In genomic region chr1:2633401-2633935, GRCh38 we compare ENCODE assay signal across 1 cellular context.
TF ChIP-seq lines count a peak whose summit lies in the region.

No MANE protein-coding gene starts in this region.

TF ChIP-seq in H1, 55 proteins besides CTCF, POLR2A, EP300 and RAD21 (continued from another document):
- no peak for TF ChIP-seq KDM1A (IDR thresholded peaks at IDR 0.05; ENCODE audit: borderline replicate concordance, low read length)
- TF ChIP-seq SP4 (IDR thresholded peaks at IDR 0.05; ENCODE audit: low read length): no peak
- TF ChIP-seq SIX5 (IDR thresholded peaks at IDR 0.05; ENCODE audit: low read depth, low read length): no peak
- TF ChIP-seq GTF2F1 (IDR thresholded peaks at IDR 0.05; ENCODE audit: borderline replicate concordance, low read depth, low read length): no peak
- no peak for TF ChIP-seq POU5F1 (IDR thresholded peaks at IDR 0.05; ENCODE audit: low read depth, low read length)
- no peak for TF ChIP-seq POLR2AphosphoS5 (IDR thresholded peaks at IDR 0.05; ENCODE audit: low read depth, low read length)
- TF ChIP-seq PHF8 (conservative IDR thresholded peaks at IDR 0.05; ENCODE audit: low read depth, low read length): no peak
- TF ChIP-seq BCL11A (IDR thresholded peaks at IDR 0.05; ENCODE audit: low read depth in 2 of 2, low read length in 2 of 2): no peak
- no peak for TF ChIP-seq KDM4A (IDR thresholded peaks at IDR 0.05; ENCODE audit: low read depth, low read length, severe bottlenecking)
- TF ChIP-seq KDM5A (IDR thresholded peaks at IDR 0.05; ENCODE audit: low read length): no peak
- TF ChIP-seq RFX5 (IDR thresholded peaks at IDR 0.05; ENCODE audit: borderline replicate concordance, low read depth, low read length): no peak
- no peak for TF ChIP-seq SAP30 (IDR thresholded peaks at IDR 0.05; ENCODE audit: insufficient read depth, insufficient replicate concordance, low read length)
- TF ChIP-seq TCF12 (IDR thresholded peaks at IDR 0.05; ENCODE audit: low read depth, low read length): no peak
- TF ChIP-seq RXRA (IDR thresholded peaks at IDR 0.05; ENCODE audit: insufficient read depth, low read depth, low read length): no peak
- TF ChIP-seq CBX5 (IDR thresholded peaks at IDR 0.05; ENCODE audit: low read depth, low read length): no peak
- no peak for TF ChIP-seq E2F6 (IDR thresholded peaks at IDR 0.05)
- no peak for TF ChIP-seq BRCA1 (IDR thresholded peaks at IDR 0.05; ENCODE audit: low read depth, low read length)
- TF ChIP-seq MAFK (IDR thresholded peaks at IDR 0.05; ENCODE audit: low read depth, low read length): no peak
